ENCODE assay signal across 11 cellular contexts in the genomic region with DNA sequence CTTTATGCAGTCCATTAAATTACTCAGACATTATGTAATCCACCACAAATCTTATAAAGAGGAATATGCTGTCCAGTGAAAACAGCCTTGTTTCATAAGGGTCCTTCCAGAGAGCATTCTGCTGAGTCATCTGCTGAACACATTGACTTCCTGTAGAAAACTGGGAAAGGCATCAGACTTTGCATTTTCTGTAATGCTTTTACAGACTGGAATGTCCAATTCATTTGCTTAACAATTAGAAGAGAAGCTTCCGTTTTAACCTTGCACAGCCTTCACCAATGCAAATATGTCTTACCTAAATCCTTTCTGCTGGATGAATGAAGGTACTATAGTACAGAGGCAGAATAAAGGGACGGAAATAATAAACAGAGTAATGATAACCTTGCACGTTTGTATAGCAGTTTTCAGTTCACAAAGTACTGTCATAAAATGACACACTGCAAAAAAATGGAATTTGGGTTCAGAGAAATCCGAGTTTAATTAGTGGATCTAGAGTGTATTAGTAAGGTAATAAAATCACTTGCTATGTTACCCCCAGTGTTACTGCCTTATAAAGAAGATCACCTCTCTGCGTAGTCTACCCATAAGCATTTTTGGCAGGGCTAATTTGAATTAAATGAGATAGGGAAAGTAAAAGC.
DNase-seq lines count a peak whose midpoint lies in the region; ATAC-seq and TF ChIP-seq lines count a peak whose summit lies in the region.
"Had no signal": no experiment of that assay in that cellular context is flagged by ENCODE, and none has a peak within 500 bp of the region (broad histone marks: within the 10 kb centered on the region; RNA-seq: fewer than 3 reads in every experiment).

No MANE protein-coding gene starts in this region.

- H3K4me2 ChIP-seq in GM23338: no peak overlapping the region; the same call in 1 of the 2 replicates

- peaks cover 15% of the 10 kb centered on the region for H3K4me1 Mint-ChIP-seq in GM23338
- peaks cover 14% of the 10 kb centered on the region for H3K4me1 Mint-ChIP-seq in osteocyte (ENCODE audit: unreplicated experiment)
- H3K4me1 Mint-ChIP-seq: nephron progenitor cell had no signal

- H3K4me3 Mint-ChIP-seq in GM23338 (no peak overlapping the region), osteocyte (ENCODE audit: unreplicated experiment) (no peak overlapping the region)
- H3K4me3 Mint-ChIP-seq: nephron progenitor cell; T-helper 1 cell treated with Interleukin-12 subunit alpha and Interleukin-12 subunit beta and Interleukin-4 antibody, amounts not matched to agents 30 μg/mL and 1 μg/mL, for 36 hours had no signal

- no peaks in the 10 kb centered on the region for H3K79me2 ChIP-seq in GM23338 (replicated peaks; ENCODE audit: insufficient read depth)

- H3K4me1 ChIP-seq in GM23338 (ENCODE audit: insufficient read depth): no peaks in the 10 kb centered on the region; the same call in none of the 2 replicates

- DNase-seq in GM23338 (ENCODE audit: low spot score) (peak; percentile 60), NCI-H748 (lab: John Stamatoyannopoulos, UW; ENCODE audit: unreplicated experiment) (peak; percentile 44), epithelial cell of proximal tubule (ENCODE audit: low read depth) (peak; percentile 53), osteocyte (ENCODE audit: extremely low spot score, unreplicated experiment) (no peak), SHP77 treated with DMSO at 0.1 percent for 48 hours (lab: John Stamatoyannopoulos, UW) (no peak), NOMO-1 treated with DMSO at 0.1 percent for 48 hours (lab: John Stamatoyannopoulos, UW; ENCODE audit: unreplicated experiment) (no peak)
- no peak for DNase-seq in activated CD4-positive, alpha-beta T cell treated with anti-CD3 and anti-CD28 coated beads, Interleukin-2, amount 50 U/mL, for 48 hours
- DNase-seq: activated effector memory CD4-positive, alpha-beta T cell treated with Interleukin-2 at 50 U/mL for 16 hours; nephron progenitor cell had no signal

- H3K27me3 ChIP-seq in GM23338 (ENCODE audit: insufficient read depth): no peaks in the 10 kb centered on the region

- no peaks in the 10 kb centered on the region for H3K36me3 ChIP-seq in GM23338 (ENCODE audit: insufficient read depth)

- no peaks in the 10 kb centered on the region for H3K9me2 ChIP-seq in GM23338 (ENCODE audit: insufficient read depth)

- no peaks in the 10 kb centered on the region for H3F3A ChIP-seq in GM23338 (replicated peaks; ENCODE audit: low read depth)

- H3K36me3 Mint-ChIP-seq in GM23338 (ENCODE audit: low read depth): peaks cover 2% of the 10 kb centered on the region; the same call in 2 of the 3 replicates
- no peaks in the 10 kb centered on the region for H3K36me3 Mint-ChIP-seq in osteocyte (ENCODE audit: unreplicated experiment)

- H3K27ac Mint-ChIP-seq in GM23338 (peak overlapping the region; percentile 88), osteocyte (ENCODE audit: unreplicated experiment) (peak overlapping the region; percentile 86)
- H3K27ac Mint-ChIP-seq: nephron progenitor cell; T-helper 1 cell treated with Interleukin-12 subunit alpha and Interleukin-12 subunit beta and Interleukin-4 antibody, amounts not matched to agents 30 μg/mL and 1 μg/mL, for 36 hours had no signal

- TF ChIP-seq CTCF in GM23338 (conservative IDR thresholded peaks at IDR 0.05; ENCODE audit: low read depth in 2 of 2) (no peak), epithelial cell of proximal tubule (conservative IDR thresholded peaks at IDR 0.05; ENCODE audit: low read depth, low read length) (no peak), osteocyte (IDR thresholded peaks at IDR 0.05) (no peak)

- no peak overlapping the region for H3K27ac ChIP-seq in GM23338 (ENCODE audit: low read depth)

- H2AFZ ChIP-seq in GM23338: no peak overlapping the region

- no peak overlapping the region for H3K4me3 ChIP-seq in GM23338
- no peak overlapping the region for H3K4me3 ChIP-seq in epithelial cell of proximal tubule (ENCODE audit: low read depth, low read length)

- H4K20me1 ChIP-seq in GM23338 (replicated peaks; ENCODE audit: insufficient read depth): no peaks in the 10 kb centered on the region

- peaks cover 3% of the 10 kb centered on the region; the same call in 1 of the 3 replicates for H3K9me3 Mint-ChIP-seq in GM23338
- H3K9me3 Mint-ChIP-seq in osteocyte (ENCODE audit: unreplicated experiment): peaks cover 17% of the 10 kb centered on the region
- H3K9me3 Mint-ChIP-seq: T-helper 1 cell treated with Interleukin-12 subunit alpha and Interleukin-12 subunit beta and Interleukin-4 antibody, amounts not matched to agents 30 μg/mL and 1 μg/mL, for 36 hours had no signal

- ATAC-seq in GM23338: no peak
- no peak for ATAC-seq in GM21619 (IDR thresholded peaks at IDR 0.05; ENCODE audit: unreplicated experiment)

- H3K27me3 Mint-ChIP-seq in GM23338 (ENCODE audit: insufficient read depth, low read depth, poor library complexity) (no peaks in the 10 kb centered on the region), osteocyte (ENCODE audit: unreplicated experiment) (no peaks in the 10 kb centered on the region)

TF ChIP-seq in GM23338, 12 proteins besides CTCF, POLR2A, EP300 and RAD21 (continues in another document):
- TF ChIP-seq, protein P1, sequence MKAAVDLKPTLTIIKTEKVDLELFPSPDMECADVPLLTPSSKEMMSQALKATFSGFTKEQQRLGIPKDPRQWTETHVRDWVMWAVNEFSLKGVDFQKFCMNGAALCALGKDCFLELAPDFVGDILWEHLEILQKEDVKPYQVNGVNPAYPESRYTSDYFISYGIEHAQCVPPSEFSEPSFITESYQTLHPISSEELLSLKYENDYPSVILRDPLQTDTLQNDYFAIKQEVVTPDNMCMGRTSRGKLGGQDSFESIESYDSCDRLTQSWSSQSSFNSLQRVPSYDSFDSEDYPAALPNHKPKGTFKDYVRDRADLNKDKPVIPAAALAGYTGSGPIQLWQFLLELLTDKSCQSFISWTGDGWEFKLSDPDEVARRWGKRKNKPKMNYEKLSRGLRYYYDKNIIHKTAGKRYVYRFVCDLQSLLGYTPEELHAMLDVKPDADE (IDR thresholded peaks at IDR 0.05): no peak
- TF ChIP-seq ZNF114 (CRISPR knock-in tag; IDR thresholded peaks at IDR 0.05) (no peak), EZH2 (IDR thresholded peaks at IDR 0.05; ENCODE audit: low read depth, unreplicated experiment) (no peak), NANOG (IDR thresholded peaks at IDR 0.05; ENCODE audit: borderline replicate concordance) (no peak)
- TF ChIP-seq, protein P2, sequence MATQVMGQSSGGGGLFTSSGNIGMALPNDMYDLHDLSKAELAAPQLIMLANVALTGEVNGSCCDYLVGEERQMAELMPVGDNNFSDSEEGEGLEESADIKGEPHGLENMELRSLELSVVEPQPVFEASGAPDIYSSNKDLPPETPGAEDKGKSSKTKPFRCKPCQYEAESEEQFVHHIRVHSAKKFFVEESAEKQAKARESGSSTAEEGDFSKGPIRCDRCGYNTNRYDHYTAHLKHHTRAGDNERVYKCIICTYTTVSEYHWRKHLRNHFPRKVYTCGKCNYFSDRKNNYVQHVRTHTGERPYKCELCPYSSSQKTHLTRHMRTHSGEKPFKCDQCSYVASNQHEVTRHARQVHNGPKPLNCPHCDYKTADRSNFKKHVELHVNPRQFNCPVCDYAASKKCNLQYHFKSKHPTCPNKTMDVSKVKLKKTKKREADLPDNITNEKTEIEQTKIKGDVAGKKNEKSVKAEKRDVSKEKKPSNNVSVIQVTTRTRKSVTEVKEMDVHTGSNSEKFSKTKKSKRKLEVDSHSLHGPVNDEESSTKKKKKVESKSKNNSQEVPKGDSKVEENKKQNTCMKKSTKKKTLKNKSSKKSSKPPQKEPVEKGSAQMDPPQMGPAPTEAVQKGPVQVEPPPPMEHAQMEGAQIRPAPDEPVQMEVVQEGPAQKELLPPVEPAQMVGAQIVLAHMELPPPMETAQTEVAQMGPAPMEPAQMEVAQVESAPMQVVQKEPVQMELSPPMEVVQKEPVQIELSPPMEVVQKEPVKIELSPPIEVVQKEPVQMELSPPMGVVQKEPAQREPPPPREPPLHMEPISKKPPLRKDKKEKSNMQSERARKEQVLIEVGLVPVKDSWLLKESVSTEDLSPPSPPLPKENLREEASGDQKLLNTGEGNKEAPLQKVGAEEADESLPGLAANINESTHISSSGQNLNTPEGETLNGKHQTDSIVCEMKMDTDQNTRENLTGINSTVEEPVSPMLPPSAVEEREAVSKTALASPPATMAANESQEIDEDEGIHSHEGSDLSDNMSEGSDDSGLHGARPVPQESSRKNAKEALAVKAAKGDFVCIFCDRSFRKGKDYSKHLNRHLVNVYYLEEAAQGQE (IDR thresholded peaks at IDR 0.05; ENCODE audit: unreplicated experiment): no peak

Comparison
In these comparisons a context has a peak if more than half of its experiments do, and no peak if none do; other contexts are left out.
1. DNase-seq: peak in GM23338 (single experiment), NCI-H748 (single experiment) and epithelial cell of proximal tubule (single experiment); none in osteocyte (single experiment), SHP77 treated with DMSO at 0.1 percent for 48 hours (single experiment), activated CD4-positive, alpha-beta T cell treated with anti-CD3 and anti-CD28 coated beads, Interleukin-2, amount 50 U/mL, for 48 hours (0 of 2) and NOMO-1 treated with DMSO at 0.1 percent for 48 hours (single experiment).